Comparison of ENCODE assay signal across 10 cellular contexts in the genomic region with DNA sequence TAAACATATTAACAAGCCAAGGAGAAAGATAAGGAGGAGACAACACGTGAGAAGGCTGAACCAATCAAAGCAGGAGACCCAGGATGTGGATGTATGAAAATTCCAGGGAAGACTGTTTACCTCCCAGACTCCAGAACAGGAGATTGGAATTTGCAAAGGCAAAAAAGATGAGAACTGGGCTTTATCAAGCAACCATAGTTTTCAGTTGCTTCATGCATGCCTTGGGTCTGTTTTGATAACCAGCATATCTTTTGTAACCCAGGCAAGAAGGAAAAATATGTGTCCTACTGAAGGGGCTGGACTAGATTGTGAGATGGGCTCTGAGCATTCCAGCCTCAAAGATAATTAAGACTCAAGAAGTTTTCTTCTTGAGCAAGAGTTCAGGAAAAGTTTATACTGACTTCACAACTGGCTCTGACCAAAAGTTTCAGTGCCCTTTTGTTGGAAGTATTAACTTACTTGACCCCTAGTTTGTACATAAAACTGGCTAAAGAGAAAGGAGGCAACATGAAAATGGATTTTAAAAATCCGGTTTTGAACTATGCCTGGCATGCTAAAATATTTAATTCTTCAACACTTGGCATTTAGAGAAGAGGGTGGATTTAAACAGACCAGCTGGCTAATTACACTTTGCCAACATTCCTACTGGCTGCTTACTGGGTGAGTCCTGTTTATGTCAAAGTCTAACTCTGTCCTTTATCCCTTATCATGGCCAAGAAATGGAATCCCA.
DNase-seq lines count a peak whose midpoint lies in the region; ATAC-seq and TF ChIP-seq lines count a peak whose summit lies in the region.
"Had no signal": no experiment of that assay in that cellular context is flagged by ENCODE, and none has a peak within 500 bp of the region (broad histone marks: within the 10 kb centered on the region; RNA-seq: fewer than 3 reads in every experiment).

No MANE protein-coding gene starts in this region.

- no peak overlapping the region for H3K4me3 Mint-ChIP-seq in chondrocyte (ENCODE audit: unreplicated experiment)

- intact Hi-C loops in gastrocnemius medialis (cut with DNase I; ENCODE audit: low total_unique reads) = no loop called here

- H3K27ac ChIP-seq in GM23248 (peak overlapping the region; percentile 52), smooth muscle cell (ENCODE audit: low read depth) (peak overlapping the region; percentile 37), gastrocnemius medialis (no peak overlapping the region), MM.1S (ENCODE audit: low read length) (no peak overlapping the region)

- peak overlapping the region; percentile 23 for H3K4me2 ChIP-seq in GM23248 (ENCODE audit: unreplicated experiment)
- H3K4me2 ChIP-seq in smooth muscle cell = peak overlapping the region; percentile 54
- no peak overlapping the region for H3K4me2 ChIP-seq in MM.1S (ENCODE audit: low read depth, low read length)

- H4K20me1 ChIP-seq in GM23248 (ENCODE audit: insufficient read depth) = no peaks in the 10 kb centered on the region
- H4K20me1 ChIP-seq in smooth muscle cell (ENCODE audit: low read depth) = no peaks in the 10 kb centered on the region
- no peaks in the 10 kb centered on the region for H4K20me1 ChIP-seq in MM.1S (ENCODE audit: insufficient read depth, low read length)

- H3K9me2 ChIP-seq in GM23248 (ENCODE audit: insufficient read depth) (no peaks in the 10 kb centered on the region), MM.1S (replicated peaks; ENCODE audit: insufficient read depth, low read length) (no peaks in the 10 kb centered on the region)

- in situ Hi-C loops in GM23248 (cut with MboI) = no loop called here
- in situ Hi-C loops in gastrocnemius medialis (cut with MboI; ENCODE audit: low sequenced_read_pairs in 4 of 4) = no loop called here

- TF ChIP-seq CTCF in chondrocyte (IDR thresholded peaks at IDR 0.05) (no peak), smooth muscle cell (IDR thresholded peaks at IDR 0.05; ENCODE audit: borderline replicate concordance, insufficient read depth, poor library complexity, severe bottlenecking) (no peak), gastrocnemius medialis (IDR thresholded peaks at IDR 0.05 in 4 of 5, conservative IDR thresholded peaks at IDR 0.05 in 1 of 5) (no peak), MM.1S (IDR thresholded peaks at IDR 0.05; ENCODE audit: low read length) (no peak)

- WGBS in GM23248 (ENCODE audit: low coverage in 1 of 2, low lambda C conversion rate in 2 of 2, missing lambda C conversion rate in 2 of 2), 2 experiments = 8 to 10% methylated on average over 2 of the region's 2 CpGs
- WGBS in smooth muscle cell (ENCODE audit: low lambda C conversion rate) = 26% methylated on average over 2 of the region's 2 CpGs

- H3K27me3 ChIP-seq in GM23248 (replicated peaks; ENCODE audit: insufficient read depth) (no peaks in the 10 kb centered on the region), smooth muscle cell (ENCODE audit: low read depth) (no peaks in the 10 kb centered on the region), gastrocnemius medialis (no peaks in the 10 kb centered on the region), MM.1S (replicated peaks; ENCODE audit: insufficient read depth, low read length) (no peaks in the 10 kb centered on the region)

- no peaks in the 10 kb centered on the region for H3K36me3 ChIP-seq in GM23248 (ENCODE audit: low read depth)
- no peaks in the 10 kb centered on the region for H3K36me3 ChIP-seq in smooth muscle cell (ENCODE audit: low read depth)
- H3K36me3 ChIP-seq in gastrocnemius medialis = no peaks in the 10 kb centered on the region
- no peaks in the 10 kb centered on the region for H3K36me3 ChIP-seq in MM.1S (replicated peaks; ENCODE audit: insufficient read depth, low read length)

- ATAC-seq in gastrocnemius medialis (no peak), HG02759 (IDR thresholded peaks at IDR 0.05; ENCODE audit: unreplicated experiment) (no peak)

- TF ChIP-seq POLR2A in gastrocnemius medialis (IDR thresholded peaks at IDR 0.05) = no peak

- H3K4me1 Mint-ChIP-seq in chondrocyte (ENCODE audit: low read depth) = peaks cover 34% of the 10 kb centered on the region

- H3K36me3 Mint-ChIP-seq in chondrocyte (ENCODE audit: low read depth) = no peaks in the 10 kb centered on the region

- H2AFZ ChIP-seq in GM23248 (peak overlapping the region; percentile 28; the same call in 1 of the 2 replicates), smooth muscle cell (ENCODE audit: low read depth) (no peak overlapping the region), MM.1S (ENCODE audit: low read length) (no peak overlapping the region)

- H3K9ac ChIP-seq in GM23248 (0 out of 2 replicates have a peak overlapping the region, but pooled peaks have one; percentile 0), smooth muscle cell (ENCODE audit: low read depth) (no peak overlapping the region), MM.1S (ENCODE audit: low read length) (no peak overlapping the region)

- peak; percentile 75 for DNase-seq in GM23248
- DNase-seq in chondrocyte (ENCODE audit: low spot score) = no peak
- DNase-seq in iris pigment epithelial cell (ENCODE audit: low read depth) = peak; percentile 90
- no peak for DNase-seq in smooth muscle cell (lab: John Stamatoyannopoulos, UW; ENCODE audit: unreplicated experiment)
- DNase-seq in gastrocnemius medialis = no peak
- no peak for DNase-seq in MM.1S
- DNase-seq in NCI-H1694 treated with DMSO at 0.1 percent for 48 hours (lab: John Stamatoyannopoulos, UW) = no peak
- DNase-seq: activated CD4-positive, alpha-beta T cell treated with anti-CD3 and anti-CD28 coated beads for 48 hours; COR-L47 had no signal

- H3K27ac Mint-ChIP-seq in chondrocyte (ENCODE audit: unreplicated experiment) = peak overlapping the region; percentile 59

- no peaks in the 10 kb centered on the region for H3K79me2 ChIP-seq in GM23248 (ENCODE audit: insufficient read depth)
- no peaks in the 10 kb centered on the region for H3K79me2 ChIP-seq in smooth muscle cell (ENCODE audit: low read depth)
- no peaks in the 10 kb centered on the region for H3K79me2 ChIP-seq in MM.1S (ENCODE audit: low read length)

- H3K9me3 Mint-ChIP-seq in chondrocyte (ENCODE audit: low read depth) = no peaks in the 10 kb centered on the region

- H3K4me1 ChIP-seq in GM23248 (ENCODE audit: insufficient read depth) = peaks cover 50% of the 10 kb centered on the region
- H3K4me1 ChIP-seq in smooth muscle cell (ENCODE audit: low read depth) = no peaks in the 10 kb centered on the region
- H3K4me1 ChIP-seq in gastrocnemius medialis = no peaks in the 10 kb centered on the region
- H3K4me1 ChIP-seq in MM.1S (ENCODE audit: low read length) = no peaks in the 10 kb centered on the region

- H3F3A ChIP-seq in GM23248 (ENCODE audit: insufficient read depth) (peaks cover 58% of the 10 kb centered on the region), smooth muscle cell (ENCODE audit: low read depth) (peaks cover 9% of the 10 kb centered on the region), MM.1S (ENCODE audit: insufficient read depth, low read length) (no peaks in the 10 kb centered on the region)

- H3K9me3 ChIP-seq in GM23248 (ENCODE audit: low read depth) = no peaks in the 10 kb centered on the region
- H3K9me3 ChIP-seq in smooth muscle cell (replicated peaks; ENCODE audit: low read depth) = no peaks in the 10 kb centered on the region
- no peaks in the 10 kb centered on the region for H3K9me3 ChIP-seq in gastrocnemius medialis
- no peaks in the 10 kb centered on the region for H3K9me3 ChIP-seq in MM.1S (replicated peaks; ENCODE audit: insufficient read depth, low read length)

- H3K4me3 ChIP-seq in GM23248 (peak overlapping the region; percentile 2; the same call in 1 of the 2 replicates), smooth muscle cell (no peak overlapping the region), gastrocnemius medialis (no peak overlapping the region), MM.1S (ENCODE audit: low read length) (no peak overlapping the region)

- no peaks in the 10 kb centered on the region for H3K27me3 Mint-ChIP-seq in chondrocyte (ENCODE audit: low read depth)

Comparison
In these comparisons a context has a peak if more than half of its experiments do, and no peak if none do; other contexts are left out.
1. DNase-seq: peak in GM23248 (single experiment) and iris pigment epithelial cell (single experiment); none in chondrocyte (single experiment), smooth muscle cell (single experiment), gastrocnemius medialis (0 of 2), MM.1S (single experiment) and NCI-H1694 treated with DMSO at 0.1 percent for 48 hours (single experiment).
2. H3K27ac ChIP-seq: peak in GM23248 (single experiment) and smooth muscle cell (single experiment); none in gastrocnemius medialis (0 of 4) and MM.1S (single experiment).